In the genomic region with DNA sequence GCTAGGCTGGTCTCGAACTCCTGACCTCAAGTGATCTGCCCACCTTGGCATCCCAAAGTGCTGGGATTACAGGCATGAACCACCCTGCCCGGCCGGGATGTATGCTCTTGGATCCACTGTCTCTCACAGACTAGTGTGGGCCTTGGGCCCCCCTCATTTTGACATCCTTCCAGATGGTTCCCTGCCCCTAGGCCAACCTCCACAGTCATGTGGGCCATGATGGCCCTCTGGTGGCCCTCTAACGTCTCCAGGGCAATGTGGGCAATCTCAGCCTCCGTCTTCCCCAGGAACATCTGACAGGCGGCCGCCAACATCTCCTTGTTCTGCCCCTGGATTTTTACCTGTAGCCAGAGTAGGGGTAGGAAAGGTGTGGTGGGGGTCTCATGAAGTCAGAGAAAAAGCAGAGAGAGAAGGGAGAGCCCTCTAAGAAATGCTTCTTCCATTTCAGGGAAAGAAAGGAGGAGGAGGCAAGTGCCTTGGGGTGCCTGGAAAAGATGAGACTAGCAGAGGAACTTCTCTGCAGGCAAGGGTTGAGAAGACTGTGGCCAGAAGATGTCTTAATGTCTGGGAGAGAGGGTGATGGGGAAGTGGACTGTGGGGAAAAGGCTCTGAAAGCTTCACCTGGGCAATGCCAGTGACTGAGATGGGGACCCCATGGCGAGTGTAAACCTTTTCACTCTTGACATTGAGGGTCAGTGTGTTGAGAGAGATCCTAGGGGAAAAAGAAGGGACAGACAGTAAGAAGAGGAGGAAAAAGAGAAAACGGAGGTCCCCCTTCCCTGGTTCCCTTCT, we compare ENCODE assay signal across 8 cellular contexts. TPM values are rescaled to one million over a fixed set of nuclear protein-coding genes. Genes with fewer than 3 reads are reported as not detected.
DNase-seq lines count a peak whose midpoint lies in the region; ATAC-seq, FAIRE-seq and TF ChIP-seq lines count a peak whose summit lies in the region.

No MANE protein-coding gene starts in this region.

- peaks cover 45% of the 10 kb centered on the region for H3K79me2 ChIP-seq in astrocyte (ENCODE audit: insufficient read depth, low read length)

- peaks cover 33% of the 10 kb centered on the region for H4K20me1 ChIP-seq in astrocyte (ENCODE audit: insufficient read depth, low read length)

- H3K4me1 ChIP-seq in heart left ventricle (peaks cover 3 to 65% (median 42%) of the 10 kb centered on the region in 12 donors), astrocyte (ENCODE audit: insufficient read depth, low read length) (peaks cover 22% of the 10 kb centered on the region), lower lobe of right lung (peaks cover 60% of the 10 kb centered on the region), upper lobe of right lung (peaks cover 44% of the 10 kb centered on the region)

- ATAC-seq in heart left ventricle (no peak), Right ventricle myocardium inferior (no peak), lower lobe of right lung (no peak), upper lobe of right lung (no peak)

- H3K9me3 ChIP-seq in heart left ventricle (no peaks in the 10 kb centered on the region), astrocyte (ENCODE audit: insufficient read depth, low read depth, low read length) (no peaks in the 10 kb centered on the region), lower lobe of right lung (no peaks in the 10 kb centered on the region), upper lobe of right lung (no peaks in the 10 kb centered on the region)

- H3K27ac Mint-ChIP-seq in astrocyte (ENCODE audit: unreplicated experiment): peak overlapping the region; percentile 99

- DNase-seq in heart left ventricle: no peak
- DNase-seq in Right ventricle myocardium inferior (ENCODE audit: missing footprints): no peak
- DNase-seq in astrocyte (ENCODE audit: low read depth): no peak
- no peak for DNase-seq in lower lobe of right lung
- DNase-seq in upper lobe of right lung: no peak
- no peak for DNase-seq in iPS-NIHi11 (ENCODE audit: low spot score)
- no peak for DNase-seq in retina
- DNase-seq in DMS79 (lab: John Stamatoyannopoulos, UW): no peak

- H3K36me3 Mint-ChIP-seq in astrocyte (ENCODE audit: low read depth, unreplicated experiment): peaks cover 26% of the 10 kb centered on the region

- H3K9ac ChIP-seq in astrocyte (ENCODE audit: low read length): peak overlapping the region; percentile 97

- H3K4me3 Mint-ChIP-seq in astrocyte (ENCODE audit: unreplicated experiment): peak overlapping the region; percentile 88

- H3K4me1 Mint-ChIP-seq in astrocyte (ENCODE audit: low read depth, unreplicated experiment): peaks cover 29% of the 10 kb centered on the region

- no peak for TF ChIP-seq POLR2A in heart left ventricle (IDR thresholded peaks at IDR 0.05)

- WGBS in heart left ventricle, 4 donors: 71 to 78% (median 73%) methylated on average over 9 of the region's 9 CpGs

- no peak for FAIRE-seq in astrocyte (lab: Jason Lieb, UNC)

- H3K9me3 Mint-ChIP-seq in astrocyte (ENCODE audit: unreplicated experiment): no peaks in the 10 kb centered on the region

- peak overlapping the region; percentile 92 to 99 (median 97) for H3K27ac ChIP-seq in heart left ventricle
- H3K27ac ChIP-seq in astrocyte (ENCODE audit: low read depth, low read length): peak overlapping the region; percentile 94
- peak overlapping the region; percentile 94 for H3K27ac ChIP-seq in lower lobe of right lung
- peak overlapping the region; percentile 96 for H3K27ac ChIP-seq in upper lobe of right lung

- TF ChIP-seq CTCF in heart left ventricle (IDR thresholded peaks at IDR 0.05) (no peak), astrocyte (IDR thresholded peaks at IDR 0.05; ENCODE audit: insufficient read depth, low read depth, low read length) (no peak), lower lobe of right lung (IDR thresholded peaks at IDR 0.05) (no peak), upper lobe of right lung (IDR thresholded peaks at IDR 0.05) (no peak)

- H3K27me3 Mint-ChIP-seq in astrocyte (ENCODE audit: low read depth, unreplicated experiment): no peaks in the 10 kb centered on the region

- no peaks in the 10 kb centered on the region for H3K27me3 ChIP-seq in heart left ventricle
- no peaks in the 10 kb centered on the region for H3K27me3 ChIP-seq in astrocyte (ENCODE audit: insufficient read depth, low read length)
- H3K27me3 ChIP-seq in lower lobe of right lung (ENCODE audit: low read depth): no peaks in the 10 kb centered on the region
- no peaks in the 10 kb centered on the region for H3K27me3 ChIP-seq in upper lobe of right lung

- H2AFZ ChIP-seq in astrocyte (ENCODE audit: low read depth, low read length): no peak overlapping the region

- H3K36me3 ChIP-seq in heart left ventricle: peaks cover 0 to 54% (median 53%) of the 10 kb centered on the region in 9 donors
- H3K36me3 ChIP-seq in astrocyte (ENCODE audit: insufficient read depth, low read length): peaks cover 9% of the 10 kb centered on the region
- peaks cover 52% of the 10 kb centered on the region for H3K36me3 ChIP-seq in lower lobe of right lung
- peaks cover 46% of the 10 kb centered on the region for H3K36me3 ChIP-seq in upper lobe of right lung

- intact Hi-C loops in heart left ventricle (cut with DNase I) (loop anchor here (5.0 to 10.0 kb wide), 10 partner anchors 36 to 344 kb away; a partner anchor contains a TSS), Right ventricle myocardium inferior (cut with DNase I) (loop anchor here (5.0 to 10.0 kb wide), 3 partner anchors 136 to 344 kb away; no protein-coding TSS in a partner anchor), lower lobe of right lung (cut with DNase I) (no loop called here), upper lobe of right lung (cut with DNase I) (no loop called here)

- H3K4me2 ChIP-seq in astrocyte (ENCODE audit: low read length): peak overlapping the region; percentile 84

- H3K4me3 ChIP-seq in heart left ventricle (peak overlapping the region; percentile 46 to 95 (median 86)), astrocyte (ENCODE audit: insufficient read depth, low read depth, low read length) (peak overlapping the region; percentile 96), lower lobe of right lung (peak overlapping the region; percentile 95), upper lobe of right lung (peak overlapping the region; percentile 97)

RNA-seq across cellular contexts. Expression of a gene that starts 1.3 kb away (rescaled TPM):
- 100 to 1,000 TPM; 166 to 282 (median 211) TPM for total RNA-seq in heart left ventricle
- 100 to 1,000 TPM; 291 to 310 TPM for polyA plus RNA-seq in heart left ventricle
- total RNA-seq in Right ventricle myocardium inferior: 240 TPM
- total RNA-seq in astrocyte: 77.6 and 85.2 TPM in 2 replicates
- 151 TPM for total RNA-seq in lower lobe of right lung
- total RNA-seq in upper lobe of right lung: 175 TPM

RNA-seq across cellular contexts. Expression of a gene that starts 3.2 kb away (rescaled TPM):
- total RNA-seq in heart left ventricle: 100 to 1,000 TPM in 2 of 9 donors, 10 to 100 TPM in 6, 1 to 10 TPM in 1; 8.7 to 127 (median 69.8) TPM
- polyA plus RNA-seq in heart left ventricle: 100 to 1,000 TPM in 1 of 2 donors, 10 to 100 TPM in 1; 33.3 to 119 TPM
- total RNA-seq in Right ventricle myocardium inferior: 19.2 TPM
- total RNA-seq in astrocyte: 216 and 221 TPM in 2 replicates
- total RNA-seq in lower lobe of right lung: 18.0 TPM
- 35.4 TPM for total RNA-seq in upper lobe of right lung

RNA-seq across cellular contexts. Expression of a gene that starts 21.0 kb away (rescaled TPM):
- total RNA-seq in heart left ventricle: 100 to 1,000 TPM; 183 to 474 (median 238) TPM
- 100 to 1,000 TPM; 195 to 497 TPM for polyA plus RNA-seq in heart left ventricle
- 254 TPM for total RNA-seq in Right ventricle myocardium inferior
- total RNA-seq in astrocyte: 815 and 887 TPM in 2 replicates
- total RNA-seq in lower lobe of right lung: 292 TPM
- 243 TPM for total RNA-seq in upper lobe of right lung

RNA-seq across cellular contexts. Expression of a gene that starts 24.1 kb away (rescaled TPM):
- total RNA-seq in heart left ventricle (10 to 100 TPM; 10.6 to 25.0 (median 17.5) TPM), Right ventricle myocardium inferior (13.1 TPM), astrocyte (25.2 and 25.4 TPM in 2 replicates), lower lobe of right lung (24.5 TPM), upper lobe of right lung (32.8 TPM)
- 10 to 100 TPM in 1 of 2 donors, 1 to 10 TPM in 1; 8.6 to 13.9 TPM for polyA plus RNA-seq in heart left ventricle

RNA-seq across cellular contexts. Expression of a gene that starts 50.4 kb away (rescaled TPM):
- total RNA-seq in heart left ventricle (1 to 10 TPM; 2.2 to 9.6 (median 3.9) TPM), Right ventricle myocardium inferior (5.7 TPM), astrocyte (12.2 and 12.8 TPM in 2 replicates), lower lobe of right lung (10.0 TPM), upper lobe of right lung (9.5 TPM)
- polyA plus RNA-seq in heart left ventricle: 1 to 10 TPM; 5.6 to 8.6 TPM

Comparison
In these comparisons a context has a peak if more than half of its experiments do, and no peak if none do; other contexts are left out.
1. intact Hi-C loops: an anchor here in heart left ventricle (5.0 to 10.0 kb wide) and Right ventricle myocardium inferior (5.0 to 10.0 kb wide); none called in lower lobe of right lung and upper lobe of right lung.